In the genomic region with DNA sequence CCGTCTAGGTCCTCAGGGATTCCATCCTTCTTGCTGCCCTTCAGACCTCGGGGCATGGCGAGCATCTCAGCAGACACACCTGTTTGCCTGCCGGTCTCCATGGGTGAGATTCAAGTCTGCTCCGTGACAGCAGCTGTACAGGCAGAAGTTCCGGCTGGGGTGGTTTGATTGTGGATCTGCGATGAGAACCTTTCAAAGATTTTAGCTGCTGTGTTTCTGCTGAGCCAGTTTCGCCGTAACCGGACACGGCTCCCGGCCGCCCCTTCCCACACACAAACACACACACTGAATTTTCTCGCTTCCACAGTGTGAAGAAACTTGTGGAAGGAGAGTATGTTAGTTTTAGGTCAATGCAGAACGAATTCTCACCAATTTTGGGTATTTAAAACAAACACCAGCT, we compare ENCODE assay signal across 4 cellular contexts. TPM values are rescaled to one million over a fixed set of nuclear protein-coding genes. Genes with fewer than 3 reads are reported as not detected.
"Had no signal": no experiment of that assay in that cellular context is flagged by ENCODE, and none has a peak within 500 bp of the region (broad histone marks: within the 10 kb centered on the region; RNA-seq: fewer than 3 reads in every experiment).

TAF11L10 (minus strand) TSS at position 101 of the 400 bp plus-strand sequence.

RNA-seq across cellular contexts. Expression of gene TAF11L10, which starts in this region (rescaled TPM):
- total RNA-seq: LHCN-M2, M059J, MCF 10A, NCI-H460 had no signal
